1 cellular context compared by ENCODE assay signal in genomic region chr5:172377856-172378255, GRCh38.
TF ChIP-seq lines count a peak whose summit lies in the region.

No MANE protein-coding gene starts in this region.

TF ChIP-seq in SK-N-SH treated with all-trans-retinoic acid at 6 μM for 48 hours, 23 proteins besides CTCF, POLR2A, EP300 and RAD21 (continued from another document):
- TF ChIP-seq TSHZ2 (CRISPR knock-in tag; IDR thresholded peaks at IDR 0.05) = no peak
